1 cellular context compared by ENCODE assay signal in the genomic region with DNA sequence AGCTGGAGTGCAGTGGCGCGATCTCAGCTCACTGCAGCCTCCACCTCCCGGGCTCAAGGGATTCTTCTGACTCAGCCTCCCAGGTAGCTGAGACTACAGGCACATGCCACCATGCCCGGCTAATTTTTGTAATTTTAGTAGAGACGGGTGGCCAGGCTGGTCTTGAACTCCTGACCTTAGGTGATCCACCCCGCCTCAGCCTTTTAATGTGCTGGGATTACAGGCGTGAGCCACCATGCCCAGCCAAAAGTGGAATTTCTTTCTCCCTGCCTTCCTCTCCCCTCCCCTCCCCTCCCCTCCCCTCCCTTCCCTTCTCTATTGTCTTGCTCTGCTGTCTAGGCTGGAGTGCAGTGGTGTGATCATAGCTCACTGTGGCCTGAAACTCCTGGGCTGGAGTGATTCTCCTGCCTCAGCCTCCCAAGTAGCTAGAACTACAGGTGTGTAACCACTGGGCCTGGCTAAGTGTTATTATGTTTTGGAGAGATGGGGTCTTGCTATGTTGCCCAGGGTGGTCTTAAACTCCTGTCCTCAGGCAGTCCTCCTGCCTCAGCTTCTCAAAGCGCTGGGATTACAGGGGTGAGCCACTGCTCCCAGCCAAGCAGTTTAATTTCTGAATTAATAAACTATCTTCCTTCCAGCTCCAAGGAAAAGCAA.
TF ChIP-seq lines count a peak whose summit lies in the region.

No MANE protein-coding gene starts in this region.

TF ChIP-seq in GM23338, 12 proteins besides CTCF, POLR2A, EP300 and RAD21 (continued from another document):
- TF ChIP-seq, protein P1, sequence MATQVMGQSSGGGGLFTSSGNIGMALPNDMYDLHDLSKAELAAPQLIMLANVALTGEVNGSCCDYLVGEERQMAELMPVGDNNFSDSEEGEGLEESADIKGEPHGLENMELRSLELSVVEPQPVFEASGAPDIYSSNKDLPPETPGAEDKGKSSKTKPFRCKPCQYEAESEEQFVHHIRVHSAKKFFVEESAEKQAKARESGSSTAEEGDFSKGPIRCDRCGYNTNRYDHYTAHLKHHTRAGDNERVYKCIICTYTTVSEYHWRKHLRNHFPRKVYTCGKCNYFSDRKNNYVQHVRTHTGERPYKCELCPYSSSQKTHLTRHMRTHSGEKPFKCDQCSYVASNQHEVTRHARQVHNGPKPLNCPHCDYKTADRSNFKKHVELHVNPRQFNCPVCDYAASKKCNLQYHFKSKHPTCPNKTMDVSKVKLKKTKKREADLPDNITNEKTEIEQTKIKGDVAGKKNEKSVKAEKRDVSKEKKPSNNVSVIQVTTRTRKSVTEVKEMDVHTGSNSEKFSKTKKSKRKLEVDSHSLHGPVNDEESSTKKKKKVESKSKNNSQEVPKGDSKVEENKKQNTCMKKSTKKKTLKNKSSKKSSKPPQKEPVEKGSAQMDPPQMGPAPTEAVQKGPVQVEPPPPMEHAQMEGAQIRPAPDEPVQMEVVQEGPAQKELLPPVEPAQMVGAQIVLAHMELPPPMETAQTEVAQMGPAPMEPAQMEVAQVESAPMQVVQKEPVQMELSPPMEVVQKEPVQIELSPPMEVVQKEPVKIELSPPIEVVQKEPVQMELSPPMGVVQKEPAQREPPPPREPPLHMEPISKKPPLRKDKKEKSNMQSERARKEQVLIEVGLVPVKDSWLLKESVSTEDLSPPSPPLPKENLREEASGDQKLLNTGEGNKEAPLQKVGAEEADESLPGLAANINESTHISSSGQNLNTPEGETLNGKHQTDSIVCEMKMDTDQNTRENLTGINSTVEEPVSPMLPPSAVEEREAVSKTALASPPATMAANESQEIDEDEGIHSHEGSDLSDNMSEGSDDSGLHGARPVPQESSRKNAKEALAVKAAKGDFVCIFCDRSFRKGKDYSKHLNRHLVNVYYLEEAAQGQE (IDR thresholded peaks at IDR 0.05; ENCODE audit: unreplicated experiment) = no peak
- no peak for TF ChIP-seq ZNF114 (CRISPR knock-in tag; IDR thresholded peaks at IDR 0.05)
- TF ChIP-seq EZH2phosphoT487 (IDR thresholded peaks at IDR 0.05; ENCODE audit: unreplicated experiment) = no peak
- TF ChIP-seq JUNB (IDR thresholded peaks at IDR 0.05; ENCODE audit: unreplicated experiment) = no peak
- no peak for TF ChIP-seq STAT1 (IDR thresholded peaks at IDR 0.05; ENCODE audit: unreplicated experiment)
- TF ChIP-seq, protein P2, sequence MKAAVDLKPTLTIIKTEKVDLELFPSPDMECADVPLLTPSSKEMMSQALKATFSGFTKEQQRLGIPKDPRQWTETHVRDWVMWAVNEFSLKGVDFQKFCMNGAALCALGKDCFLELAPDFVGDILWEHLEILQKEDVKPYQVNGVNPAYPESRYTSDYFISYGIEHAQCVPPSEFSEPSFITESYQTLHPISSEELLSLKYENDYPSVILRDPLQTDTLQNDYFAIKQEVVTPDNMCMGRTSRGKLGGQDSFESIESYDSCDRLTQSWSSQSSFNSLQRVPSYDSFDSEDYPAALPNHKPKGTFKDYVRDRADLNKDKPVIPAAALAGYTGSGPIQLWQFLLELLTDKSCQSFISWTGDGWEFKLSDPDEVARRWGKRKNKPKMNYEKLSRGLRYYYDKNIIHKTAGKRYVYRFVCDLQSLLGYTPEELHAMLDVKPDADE (IDR thresholded peaks at IDR 0.05) = no peak
- TF ChIP-seq CREB1 (CRISPR knock-in tag; IDR thresholded peaks at IDR 0.05; ENCODE audit: low read depth) = no peak
TF ChIP-seq in GM23338: peak in this region for 0.
